10 cellular contexts compared by ENCODE assay signal in genomic region chr16:18804540-18804939, GRCh38. TPM values are rescaled to one million over a fixed set of nuclear protein-coding genes. Genes with fewer than 3 reads are reported as not detected.
DNase-seq lines count a peak whose midpoint lies in the region; ATAC-seq and TF ChIP-seq lines count a peak whose summit lies in the region.
"Had no signal": no experiment of that assay in that cellular context is flagged by ENCODE, and none has a peak within 500 bp of the region (broad histone marks: within the 10 kb centered on the region; RNA-seq: fewer than 3 reads in every experiment).

No MANE protein-coding gene starts in this region.

- peaks cover 8% of the 10 kb centered on the region for H4K20me1 ChIP-seq in GM23338 (replicated peaks; ENCODE audit: insufficient read depth)
- H4K20me1 ChIP-seq in osteoblast (ENCODE audit: insufficient read depth, low read length), result peaks cover 12% of the 10 kb centered on the region

- peaks cover 20% of the 10 kb centered on the region for H3K27me3 Mint-ChIP-seq in GM23338 (ENCODE audit: insufficient read depth, low read depth, poor library complexity)

- peak overlapping the region; percentile 92; the same call in 1 of the 2 replicates for H3K27ac Mint-ChIP-seq in GM23338

- H3K4me1 ChIP-seq in GM23338 (ENCODE audit: insufficient read depth) (peaks cover 47% of the 10 kb centered on the region), osteoblast (ENCODE audit: insufficient read depth, low read length) (peaks cover 24% of the 10 kb centered on the region)

- H3K4me3 ChIP-seq in GM23338 (peak overlapping the region; percentile 17; the same call in 1 of the 2 replicates), osteoblast (ENCODE audit: insufficient read depth, low read length) (no peak overlapping the region)
- H3K4me3 ChIP-seq: lung had no signal

- H3K36me3 ChIP-seq in GM23338 (ENCODE audit: insufficient read depth) (peaks cover 18% of the 10 kb centered on the region), osteoblast (ENCODE audit: insufficient read depth, low read length) (peaks cover 17% of the 10 kb centered on the region)

- H3K27me3 ChIP-seq in GM23338 (ENCODE audit: insufficient read depth) (no peaks in the 10 kb centered on the region), osteoblast (ENCODE audit: insufficient read depth, low read length) (no peaks in the 10 kb centered on the region)

- H3K79me2 ChIP-seq in GM23338 (replicated peaks; ENCODE audit: insufficient read depth), result peaks cover 21% of the 10 kb centered on the region
- H3K79me2 ChIP-seq in osteoblast (ENCODE audit: insufficient read depth, low read length), result peaks cover 30% of the 10 kb centered on the region

- peaks cover 42% of the 10 kb centered on the region for H3K36me3 Mint-ChIP-seq in GM23338 (ENCODE audit: low read depth)

- no peak for TF ChIP-seq CTCF in GM23338 (conservative IDR thresholded peaks at IDR 0.05; ENCODE audit: low read depth in 2 of 2)
- TF ChIP-seq CTCF in osteoblast (IDR thresholded peaks at IDR 0.05; ENCODE audit: extremely low read depth, low read depth, low read length), result no peak

- H2AFZ ChIP-seq in GM23338 (no peak overlapping the region), osteoblast (ENCODE audit: low read length) (no peak overlapping the region)

- no peaks in the 10 kb centered on the region for H3K9me3 Mint-ChIP-seq in GM23338

- peak overlapping the region; percentile 53 for H3K4me2 ChIP-seq in GM23338
- peak overlapping the region; percentile 41 for H3K4me2 ChIP-seq in osteoblast (ENCODE audit: insufficient read depth, low read length)

- H3K4me1 Mint-ChIP-seq in GM23338, result peaks cover 48% of the 10 kb centered on the region

- no peak overlapping the region; the same call in 2 of the 3 replicates for H3K4me3 Mint-ChIP-seq in GM23338

- DNase-seq in GM23338 (ENCODE audit: low spot score), result peak; percentile 37
- DNase-seq in NCI-H82 treated with DMSO at 0.1 percent for 48 hours (lab: John Stamatoyannopoulos, UW; ENCODE audit: unreplicated experiment), result peak; percentile 22
- no peak for DNase-seq in osteoblast (ENCODE audit: insufficient read length, low spot score, missing footprints)
- no peak for DNase-seq in cerebellar nuclear complex (lab: John Stamatoyannopoulos, UW)
- DNase-seq in NCI-H1417 treated with DMSO at 0.1 percent for 48 hours (lab: John Stamatoyannopoulos, UW), result no peak
- DNase-seq in COLO668 (lab: John Stamatoyannopoulos, UW; ENCODE audit: unreplicated experiment), result no peak
- DNase-seq: NCI-H510A; stimulated activated CD4-positive, alpha-beta T cell treated with anti-CD3 and anti-CD28 coated beads, Interleukin-2, amount 100 ng/mL, for 24 hours had no signal

- H3F3A ChIP-seq in GM23338 (replicated peaks; ENCODE audit: low read depth), result peaks cover 4% of the 10 kb centered on the region

- H3K27ac ChIP-seq in GM23338 (ENCODE audit: low read depth), result peak overlapping the region; percentile 4; the same call in 1 of the 2 replicates
- peak overlapping the region; percentile 32 for H3K27ac ChIP-seq in cingulate gyrus (ENCODE audit: low read depth, low read length)
- H3K27ac ChIP-seq in osteoblast (ENCODE audit: low read depth, low read length), result peak overlapping the region; percentile 63

- no peaks in the 10 kb centered on the region for H3K9me2 ChIP-seq in GM23338 (ENCODE audit: insufficient read depth)

- H3K9me3 ChIP-seq in osteoblast (ENCODE audit: low read depth, low read length), result no peaks in the 10 kb centered on the region

- ATAC-seq in GM23338, result no peak

TF ChIP-seq in GM23338, 12 proteins besides CTCF, POLR2A, EP300 and RAD21:
- TF ChIP-seq NANOG (IDR thresholded peaks at IDR 0.05; ENCODE audit: borderline replicate concordance), result no peak

RNA-seq across cellular contexts. Expression of gene ARL6IP1, which starts 3.2 kb away (rescaled TPM):
- 250 and 270 TPM in 2 replicates for total RNA-seq in GM23338 (2014; rRNA removed; shearing (Covaris generic))
- 160 and 192 TPM in 2 replicates for polyA plus RNA-seq in GM23338 (2016; fragmentation: Nextera tagmentation; extraction: Ambion mirVana)
- 113 and 121 TPM in 2 replicates for total RNA-seq in osteoblast

RNA-seq across cellular contexts. Expression of gene RPS15A, which starts 14.4 kb away (rescaled TPM):
- total RNA-seq in GM23338 (2014; rRNA removed; shearing (Covaris generic)), result 1,984 and 2,171 TPM in 2 replicates
- 2,163 and 2,303 TPM in 2 replicates for polyA plus RNA-seq in GM23338 (2016; fragmentation: Nextera tagmentation; extraction: Ambion mirVana)
- total RNA-seq in osteoblast, result 1,058 and 1,145 TPM in 2 replicates

Comparison
In these comparisons a context has a peak if more than half of its experiments do, and no peak if none do; other contexts are left out.
1. DNase-seq: peak in GM23338 (single experiment) and NCI-H82 treated with DMSO at 0.1 percent for 48 hours (single experiment); none in osteoblast (single experiment), cerebellar nuclear complex (0 of 2), NCI-H1417 treated with DMSO at 0.1 percent for 48 hours (single experiment) and COLO668 (single experiment).
2. H3K27ac ChIP-seq: peak in every context shown above with its lines; median percentile 63 in osteoblast; 32 in cingulate gyrus; 4 in GM23338.